ENCODE assay signal across 1 cellular context in the genomic region with DNA sequence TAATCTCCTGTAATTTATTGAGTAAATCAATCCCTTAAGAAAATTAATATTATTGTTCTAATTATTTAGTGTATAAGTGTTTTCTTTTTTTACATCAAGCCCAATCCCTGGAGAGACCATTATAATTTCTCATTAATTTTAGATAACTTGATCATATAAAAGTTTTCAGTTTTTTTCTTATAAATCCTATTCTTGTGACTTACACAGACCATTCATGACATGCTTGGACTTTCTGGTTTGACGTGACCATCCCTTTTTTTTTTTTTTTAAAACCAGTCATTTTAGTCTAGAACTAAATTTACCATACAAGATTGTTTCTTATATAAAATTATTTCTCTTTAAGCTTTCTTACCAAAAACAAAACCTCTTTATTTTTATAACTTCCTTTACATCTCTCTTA.
TF ChIP-seq lines count a peak whose summit lies in the region.

No MANE protein-coding gene starts in this region.

TF ChIP-seq in HepG2, 621 proteins besides CTCF, POLR2A, EP300 and RAD21:
- TF ChIP-seq SIN3B (IDR thresholded peaks at IDR 0.05; ENCODE audit: low read length) (no peak), ZNF724P (CRISPR knock-in tag; IDR thresholded peaks at IDR 0.05; ENCODE audit: borderline replicate concordance) (peak; percentile 82; the same call in 1 of the 2 replicates), HOMEZ (CRISPR knock-in tag; IDR thresholded peaks at IDR 0.05; ENCODE audit: low read depth) (no peak), FOXC1 (CRISPR knock-in tag; IDR thresholded peaks at IDR 0.05; ENCODE audit: borderline replicate concordance) (no peak), WIZ (CRISPR knock-in tag; IDR thresholded peaks at IDR 0.05) (no peak), SMYD3 (CRISPR knock-in tag; IDR thresholded peaks at IDR 0.05) (no peak), ZFP36 (IDR thresholded peaks at IDR 0.05; ENCODE audit: borderline replicate concordance, low read depth, low read length, partially characterized antibody) (peak; percentile 97), JUNB (CRISPR knock-in tag; IDR thresholded peaks at IDR 0.05; ENCODE audit: borderline replicate concordance) (no peak), PCBP1 (IDR thresholded peaks at IDR 0.05; ENCODE audit: borderline replicate concordance, low read depth, low read length) (no peak), EED (CRISPR knock-in tag; IDR thresholded peaks at IDR 0.05) (no peak), ELF4 (CRISPR knock-in tag; IDR thresholded peaks at IDR 0.05; ENCODE audit: borderline replicate concordance) (no peak), CEBPG (CRISPR knock-in tag; IDR thresholded peaks at IDR 0.05) (no peak), NFKBIZ (CRISPR knock-in tag; IDR thresholded peaks at IDR 0.05) (no peak), EZH2 (conservative IDR thresholded peaks at IDR 0.05; ENCODE audit: low read depth, low read length) (no peak), ZKSCAN1 (IDR thresholded peaks at IDR 0.05; ENCODE audit: low read length) (peak; percentile 38; the same call in 1 of the 2 replicates)
- TF ChIP-seq, protein P1, sequence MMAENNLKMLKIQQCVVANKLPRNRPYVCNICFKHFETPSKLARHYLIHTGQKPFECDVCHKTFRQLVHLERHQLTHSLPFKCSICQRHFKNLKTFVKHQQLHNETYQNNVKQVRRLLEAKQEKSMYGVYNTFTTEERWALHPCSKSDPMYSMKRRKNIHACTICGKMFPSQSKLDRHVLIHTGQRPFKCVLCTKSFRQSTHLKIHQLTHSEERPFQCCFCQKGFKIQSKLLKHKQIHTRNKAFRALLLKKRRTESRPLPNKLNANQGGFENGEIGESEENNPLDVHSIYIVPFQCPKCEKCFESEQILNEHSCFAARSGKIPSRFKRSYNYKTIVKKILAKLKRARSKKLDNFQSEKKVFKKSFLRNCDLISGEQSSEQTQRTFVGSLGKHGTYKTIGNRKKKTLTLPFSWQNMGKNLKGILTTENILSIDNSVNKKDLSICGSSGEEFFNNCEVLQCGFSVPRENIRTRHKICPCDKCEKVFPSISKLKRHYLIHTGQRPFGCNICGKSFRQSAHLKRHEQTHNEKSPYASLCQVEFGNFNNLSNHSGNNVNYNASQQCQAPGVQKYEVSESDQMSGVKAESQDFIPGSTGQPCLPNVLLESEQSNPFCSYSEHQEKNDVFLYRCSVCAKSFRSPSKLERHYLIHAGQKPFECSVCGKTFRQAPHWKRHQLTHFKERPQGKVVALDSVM (CRISPR knock-in tag; IDR thresholded peaks at IDR 0.05), result no peak
- TF ChIP-seq, protein P2, sequence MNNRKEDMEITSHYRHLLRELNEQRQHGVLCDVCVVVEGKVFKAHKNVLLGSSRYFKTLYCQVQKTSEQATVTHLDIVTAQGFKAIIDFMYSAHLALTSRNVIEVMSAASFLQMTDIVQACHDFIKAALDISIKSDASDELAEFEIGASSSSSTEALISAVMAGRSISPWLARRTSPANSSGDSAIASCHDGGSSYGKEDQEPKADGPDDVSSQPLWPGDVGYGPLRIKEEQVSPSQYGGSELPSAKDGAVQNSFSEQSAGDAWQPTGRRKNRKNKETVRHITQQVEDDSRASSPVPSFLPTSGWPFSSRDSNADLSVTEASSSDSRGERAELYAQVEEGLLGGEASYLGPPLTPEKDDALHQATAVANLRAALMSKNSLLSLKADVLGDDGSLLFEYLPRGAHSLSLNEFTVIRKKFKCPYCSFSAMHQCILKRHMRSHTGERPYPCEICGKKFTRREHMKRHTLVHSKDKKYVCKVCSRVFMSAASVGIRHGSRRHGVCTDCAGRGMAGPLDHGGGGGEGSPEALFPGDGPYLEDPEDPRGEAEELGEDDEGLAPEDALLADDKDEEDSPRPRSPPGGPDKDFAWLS (CRISPR knock-in tag; IDR thresholded peaks at IDR 0.05; ENCODE audit: borderline replicate concordance), result no peak
- TF ChIP-seq, protein P3, sequence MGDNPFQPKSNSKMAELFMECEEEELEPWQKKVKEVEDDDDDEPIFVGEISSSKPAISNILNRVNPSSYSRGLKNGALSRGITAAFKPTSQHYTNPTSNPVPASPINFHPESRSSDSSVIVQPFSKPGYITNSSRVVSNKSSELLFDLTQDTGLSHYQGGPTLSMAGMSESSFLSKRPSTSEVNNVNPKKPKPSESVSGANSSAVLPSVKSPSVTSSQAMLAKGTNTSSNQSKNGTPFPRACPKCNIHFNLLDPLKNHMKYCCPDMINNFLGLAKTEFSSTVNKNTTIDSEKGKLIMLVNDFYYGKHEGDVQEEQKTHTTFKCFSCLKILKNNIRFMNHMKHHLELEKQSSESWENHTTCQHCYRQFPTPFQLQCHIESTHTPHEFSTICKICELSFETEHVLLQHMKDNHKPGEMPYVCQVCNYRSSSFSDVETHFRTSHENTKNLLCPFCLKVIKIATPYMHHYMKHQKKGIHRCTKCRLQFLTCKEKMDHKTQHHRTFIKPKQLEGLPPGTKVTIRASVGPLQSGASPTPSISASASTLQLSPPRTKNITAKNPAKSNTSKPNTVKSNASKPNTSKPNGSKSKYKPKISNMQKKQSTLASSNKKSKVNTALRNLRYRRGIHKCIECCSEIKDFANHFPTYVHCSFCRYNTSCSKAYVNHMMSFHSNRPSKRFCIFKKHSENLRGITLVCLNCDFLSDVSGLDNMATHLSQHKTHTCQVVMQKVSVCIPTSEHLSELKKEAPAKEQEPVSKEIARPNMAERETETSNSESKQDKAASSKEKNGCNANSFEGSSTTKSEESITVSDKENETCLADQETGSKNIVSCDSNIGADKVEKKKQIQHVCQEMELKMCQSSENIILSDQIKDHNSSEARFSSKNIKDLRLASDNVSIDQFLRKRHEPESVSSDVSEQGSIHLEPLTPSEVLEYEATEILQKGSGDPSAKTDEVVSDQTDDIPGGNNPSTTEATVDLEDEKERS (CRISPR knock-in tag; IDR thresholded peaks at IDR 0.05), result 0 out of 2 replicates have a peak, but pooled peaks have one; percentile 42
- TF ChIP-seq, protein P4, sequence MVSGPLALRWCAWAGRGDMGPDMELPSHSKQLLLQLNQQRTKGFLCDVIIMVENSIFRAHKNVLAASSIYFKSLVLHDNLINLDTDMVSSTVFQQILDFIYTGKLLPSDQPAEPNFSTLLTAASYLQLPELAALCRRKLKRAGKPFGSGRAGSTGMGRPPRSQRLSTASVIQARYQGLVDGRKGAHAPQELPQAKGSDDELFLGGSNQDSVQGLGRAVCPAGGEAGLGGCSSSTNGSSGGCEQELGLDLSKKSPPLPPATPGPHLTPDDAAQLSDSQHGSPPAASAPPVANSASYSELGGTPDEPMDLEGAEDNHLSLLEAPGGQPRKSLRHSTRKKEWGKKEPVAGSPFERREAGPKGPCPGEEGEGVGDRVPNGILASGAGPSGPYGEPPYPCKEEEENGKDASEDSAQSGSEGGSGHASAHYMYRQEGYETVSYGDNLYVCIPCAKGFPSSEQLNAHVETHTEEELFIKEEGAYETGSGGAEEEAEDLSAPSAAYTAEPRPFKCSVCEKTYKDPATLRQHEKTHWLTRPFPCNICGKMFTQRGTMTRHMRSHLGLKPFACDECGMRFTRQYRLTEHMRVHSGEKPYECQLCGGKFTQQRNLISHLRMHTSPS (CRISPR knock-in tag; IDR thresholded peaks at IDR 0.05; ENCODE audit: low read depth), result no peak
- TF ChIP-seq, protein P5, sequence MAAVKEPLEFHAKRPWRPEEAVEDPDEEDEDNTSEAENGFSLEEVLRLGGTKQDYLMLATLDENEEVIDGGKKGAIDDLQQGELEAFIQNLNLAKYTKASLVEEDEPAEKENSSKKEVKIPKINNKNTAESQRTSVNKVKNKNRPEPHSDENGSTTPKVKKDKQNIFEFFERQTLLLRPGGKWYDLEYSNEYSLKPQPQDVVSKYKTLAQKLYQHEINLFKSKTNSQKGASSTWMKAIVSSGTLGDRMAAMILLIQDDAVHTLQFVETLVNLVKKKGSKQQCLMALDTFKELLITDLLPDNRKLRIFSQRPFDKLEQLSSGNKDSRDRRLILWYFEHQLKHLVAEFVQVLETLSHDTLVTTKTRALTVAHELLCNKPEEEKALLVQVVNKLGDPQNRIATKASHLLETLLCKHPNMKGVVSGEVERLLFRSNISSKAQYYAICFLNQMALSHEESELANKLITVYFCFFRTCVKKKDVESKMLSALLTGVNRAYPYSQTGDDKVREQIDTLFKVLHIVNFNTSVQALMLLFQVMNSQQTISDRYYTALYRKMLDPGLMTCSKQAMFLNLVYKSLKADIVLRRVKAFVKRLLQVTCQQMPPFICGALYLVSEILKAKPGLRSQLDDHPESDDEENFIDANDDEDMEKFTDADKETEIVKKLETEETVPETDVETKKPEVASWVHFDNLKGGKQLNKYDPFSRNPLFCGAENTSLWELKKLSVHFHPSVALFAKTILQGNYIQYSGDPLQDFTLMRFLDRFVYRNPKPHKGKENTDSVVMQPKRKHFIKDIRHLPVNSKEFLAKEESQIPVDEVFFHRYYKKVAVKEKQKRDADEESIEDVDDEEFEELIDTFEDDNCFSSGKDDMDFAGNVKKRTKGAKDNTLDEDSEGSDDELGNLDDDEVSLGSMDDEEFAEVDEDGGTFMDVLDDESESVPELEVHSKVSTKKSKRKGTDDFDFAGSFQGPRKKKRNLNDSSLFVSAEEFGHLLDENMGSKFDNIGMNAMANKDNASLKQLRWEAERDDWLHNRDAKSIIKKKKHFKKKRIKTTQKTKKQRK (IDR thresholded peaks at IDR 0.05; ENCODE audit: low read length), result peak; percentile 49; the same call in 1 of the 2 replicates
